ENCODE assay signal across 8 cellular contexts in genomic region chr7:127782550-127783266, GRCh38.
DNase-seq lines count a peak whose midpoint lies in the region; ATAC-seq and TF ChIP-seq lines count a peak whose summit lies in the region.

No MANE protein-coding gene starts in this region.

- peaks cover 77% of the 10 kb centered on the region for H3K79me2 ChIP-seq in smooth muscle cell (ENCODE audit: low read depth)

- peak overlapping the region; percentile 59 to 83 for H3K4me3 Mint-ChIP-seq in CD14-positive monocyte
- H3K4me3 Mint-ChIP-seq in endodermal cell, result peak overlapping the region; percentile 0

- 60 to 79% methylated on average over 1 to 2 of the region's 2 CpGs for WGBS in endodermal cell (ENCODE audit: insufficient coverage in 1 of 2, insufficient read length in 1 of 2), 2 experiments
- WGBS in smooth muscle cell (ENCODE audit: low lambda C conversion rate), result 71% methylated on average over 2 of the region's 2 CpGs

- ATAC-seq in GM21381 (IDR thresholded peaks at IDR 0.05; ENCODE audit: unreplicated experiment) (peak; percentile 83), HG03457 (IDR thresholded peaks at IDR 0.05; ENCODE audit: unreplicated experiment) (peak; percentile 80)

- TF ChIP-seq CTCF in CD14-positive monocyte (IDR thresholded peaks at IDR 0.05), result no peak
- no peak for TF ChIP-seq CTCF in endodermal cell (conservative IDR thresholded peaks at IDR 0.05)
- TF ChIP-seq CTCF in smooth muscle cell (IDR thresholded peaks at IDR 0.05; ENCODE audit: borderline replicate concordance, insufficient read depth, poor library complexity, severe bottlenecking), result no peak

- H3K4me1 ChIP-seq in endodermal cell (ENCODE audit: control insufficient read depth, insufficient read depth, low read length) (peaks cover 28% of the 10 kb centered on the region), smooth muscle cell (ENCODE audit: low read depth) (peaks cover 27% of the 10 kb centered on the region)

- H3K27ac ChIP-seq in endodermal cell (ENCODE audit: low read depth, low read length) (no peak overlapping the region), smooth muscle cell (ENCODE audit: low read depth) (no peak overlapping the region)

- H3K27me3 ChIP-seq in endodermal cell (ENCODE audit: control insufficient read depth, insufficient read depth, low read length, poor library complexity, severe bottlenecking), result no peaks in the 10 kb centered on the region
- no peaks in the 10 kb centered on the region for H3K27me3 ChIP-seq in smooth muscle cell (ENCODE audit: low read depth)

- DNase-seq in CD14-positive monocyte (ENCODE audit: low spot score) (no peak), endodermal cell (no peak), GOT3 (lab: John Stamatoyannopoulos, UW) (no peak), ecto neural progenitor cell (ENCODE audit: low spot score) (no peak), smooth muscle cell (lab: John Stamatoyannopoulos, UW; ENCODE audit: unreplicated experiment) (no peak)
- DNase-seq in activated CD4-positive, alpha-beta T cell treated with anti-CD3 and anti-CD28 coated beads for 1 hour, result no peak

- H3K9me3 ChIP-seq in endodermal cell (ENCODE audit: control insufficient read depth, low read length) (no peaks in the 10 kb centered on the region), smooth muscle cell (replicated peaks; ENCODE audit: low read depth) (no peaks in the 10 kb centered on the region)

- H4K20me1 ChIP-seq in smooth muscle cell (ENCODE audit: low read depth), result peaks cover 100% of the 10 kb centered on the region

- H3K27ac Mint-ChIP-seq in CD14-positive monocyte, result peak overlapping the region; percentile 77 to 97 (median 95)
- H3K27ac Mint-ChIP-seq in endodermal cell, result peak overlapping the region; percentile 16

- H3K36me3 Mint-ChIP-seq in CD14-positive monocyte (peaks cover 3 to 6% of the 10 kb centered on the region in 2 donors), endodermal cell (ENCODE audit: low read depth) (peaks cover 17% of the 10 kb centered on the region)

- intact Hi-C loops in CD14-positive monocyte (cut with micrococcal nuclease), result no loop called here

- H3K36me3 ChIP-seq in endodermal cell (ENCODE audit: control insufficient read depth, insufficient read depth, low read length) (peaks cover 3% of the 10 kb centered on the region), smooth muscle cell (ENCODE audit: low read depth) (no peaks in the 10 kb centered on the region)

- peaks cover 0 to 2% (median 0%) of the 10 kb centered on the region in 7 donors for H3K9me3 Mint-ChIP-seq in CD14-positive monocyte
- no peaks in the 10 kb centered on the region for H3K9me3 Mint-ChIP-seq in endodermal cell

- H3K4me1 Mint-ChIP-seq in CD14-positive monocyte (peaks cover 82% of the 10 kb centered on the region), endodermal cell (peaks cover 45% of the 10 kb centered on the region)

- H3K4me3 ChIP-seq in endodermal cell (ENCODE audit: low read length) (peak overlapping the region; percentile 37), smooth muscle cell (no peak overlapping the region)

- H3K4me2 ChIP-seq in smooth muscle cell, result no peak overlapping the region

- no peaks in the 10 kb centered on the region for H3F3A ChIP-seq in smooth muscle cell (ENCODE audit: low read depth)

- no peak overlapping the region for H3K9ac ChIP-seq in endodermal cell (ENCODE audit: extremely low read depth, low read length, poor library complexity, severe bottlenecking)
- no peak overlapping the region for H3K9ac ChIP-seq in smooth muscle cell (ENCODE audit: low read depth)

- H3K27me3 Mint-ChIP-seq in CD14-positive monocyte (ENCODE audit: low read depth in 3 of 3) (no peaks in the 10 kb centered on the region), endodermal cell (ENCODE audit: insufficient read depth) (no peaks in the 10 kb centered on the region)

- no peak overlapping the region for H2AFZ ChIP-seq in smooth muscle cell (ENCODE audit: low read depth)
